Comparison of ENCODE assay signal across 12 cellular contexts in genomic region chr15:59963925-59964324, GRCh38. TPM values are rescaled to one million over a fixed set of nuclear protein-coding genes. Genes with fewer than 3 reads are reported as not detected.
"Had no signal": no experiment of that assay in that cellular context is flagged by ENCODE, and none has a peak within 500 bp of the region (broad histone marks: within the 10 kb centered on the region; RNA-seq: fewer than 3 reads in every experiment).

No MANE protein-coding gene starts in this region.

- H3K4me1 ChIP-seq: HAP-1 had no signal

- H3K9me3 ChIP-seq: HAP-1 had no signal

- ATAC-seq: GM23338, HCT116 had no signal

- FAIRE-seq: H1, H54 had no signal

- H3K9ac ChIP-seq: GM23248 had no signal

- H3K4me3 ChIP-seq: GM23248, GM23338, HAP-1 had no signal

- H3K27ac ChIP-seq: GM23248 had no signal

- H2AFZ ChIP-seq: GM23248, GM23338 had no signal

- H3K4me2 ChIP-seq: GM23338 had no signal

- H3K36me3 ChIP-seq: HAP-1 had no signal

- DNase-seq: GM23248, GOT3, H7, H9, HCEC 1CT, HFFc6 had no signal

RNA-seq across cellular contexts. Expression of gene FOXB1, which starts 40.2 kb away (rescaled TPM):
- total RNA-seq: GM23248, H4, HFFc6 had no signal
- polyA plus RNA-seq: GM23248 had no signal
